Comparison of ENCODE assay signal across 8 cellular contexts in genomic region chr5:154445422-154446182, GRCh38. TPM values are rescaled to one million over a fixed set of nuclear protein-coding genes. Genes with fewer than 3 reads are reported as not detected.
A peak's percentile ranks its signal among the peaks of the same experiment; 100 is the strongest.
DNase-seq lines count a peak whose midpoint lies in the region; ATAC-seq and TF ChIP-seq lines count a peak whose summit lies in the region.

SAP30L (plus strand) TSS chr5:154445997; CDS start chr5:154446605, 608 bp downstream.

- ATAC-seq in GM19328 (IDR thresholded peaks at IDR 0.05; ENCODE audit: unreplicated experiment) (peak; percentile 90), HG03469 (IDR thresholded peaks at IDR 0.05; ENCODE audit: unreplicated experiment) (peak; percentile 93)

- peak within 1 kb of the TSS; percentile 73 to 93 for H3K27ac ChIP-seq in coronary artery

- POLR2A ChIA-PET in activated CD4-positive, alpha-beta T cell treated with anti-CD3 and anti-CD28 coated beads, Interleukin-2, amount 10 ng/mL, durations not matched to agents 7 days and 5 days (lab: Charles Lee), result no interaction called here

- peak within 1 kb of the TSS; percentile 100 for H3K4me3 Mint-ChIP-seq in activated CD4-positive, alpha-beta T cell treated with anti-CD3 and anti-CD28 coated beads, Interleukin-2, amount 10 ng/mL, durations not matched to agents 7 days and 5 days

- no peaks in the 10 kb centered on the region for H3K9me3 Mint-ChIP-seq in activated CD4-positive, alpha-beta T cell treated with anti-CD3 and anti-CD28 coated beads, Interleukin-2, amount 10 ng/mL, durations not matched to agents 7 days and 5 days

- H3K4me1 Mint-ChIP-seq in activated CD4-positive, alpha-beta T cell treated with anti-CD3 and anti-CD28 coated beads, Interleukin-2, amount 10 ng/mL, durations not matched to agents 7 days and 5 days, result peaks cover 58% of the 10 kb centered on the region

- CTCF ChIA-PET in activated CD4-positive, alpha-beta T cell treated with anti-CD3 and anti-CD28 coated beads, Interleukin-2, amount 10 ng/mL, durations not matched to agents 7 days and 5 days (lab: Charles Lee), result interaction anchor here (0.8 kb wide), 1 partner anchor 18 kb away, joined by 3 read pairs; no protein-coding TSS in a partner anchor

- TF ChIP-seq CTCF in coronary artery (IDR thresholded peaks at IDR 0.05), result no peak

- peak within 1 kb of the TSS; percentile 95 for H3K27ac Mint-ChIP-seq in activated CD4-positive, alpha-beta T cell treated with anti-CD3 and anti-CD28 coated beads, Interleukin-2, amount 10 ng/mL, durations not matched to agents 7 days and 5 days

- H3K36me3 Mint-ChIP-seq in activated CD4-positive, alpha-beta T cell treated with anti-CD3 and anti-CD28 coated beads, Interleukin-2, amount 10 ng/mL, durations not matched to agents 7 days and 5 days (ENCODE audit: low read depth), result peaks cover 40% of the 10 kb centered on the region

- DNase-seq in C1 segment of cervical spinal cord (lab: John Stamatoyannopoulos, UW) (peak; percentile 40 to 96 (median 91)), NCI-H69 (lab: John Stamatoyannopoulos, UW) (peak; percentile 97), coronary artery (ENCODE audit: low spot score) (peak; percentile 98), left kidney (ENCODE audit: low read depth, low spot score) (peak; percentile 98)
- peak; percentile 94 for DNase-seq in activated CD4-positive, alpha-beta T cell treated with anti-CD3 and anti-CD28 coated beads, Interleukin-2, amount 10 ng/mL, durations not matched to agents 7 days and 5 days
- peak; percentile 92 for DNase-seq in stimulated activated CD4-positive, alpha-beta T cell treated with anti-CD3 and anti-CD28 coated beads, Interleukin-1b, Interleukin-23, amount 100 ng/mL, for 48 hours

- H3K4me3 ChIP-seq in coronary artery, result peak within 1 kb of the TSS; percentile 99

- no peaks in the 10 kb centered on the region for H3K27me3 Mint-ChIP-seq in activated CD4-positive, alpha-beta T cell treated with anti-CD3 and anti-CD28 coated beads, Interleukin-2, amount 10 ng/mL, durations not matched to agents 7 days and 5 days

RNA-seq across cellular contexts. Expression of gene SAP30L, which starts in this region (rescaled TPM):
- 10 to 100 TPM; 46.8 to 47.4 TPM for total RNA-seq in activated CD4-positive, alpha-beta T cell treated with anti-CD3 and anti-CD28 coated beads, Interleukin-2, amount 10 ng/mL, durations not matched to agents 7 days and 5 days

Comparison
In these comparisons a context has a peak if more than half of its experiments do, and no peak if none do; other contexts are left out.
1. Peak in every context shown above with its lines: DNase-seq, ATAC-seq, H3K4me3 ChIP-seq and H3K27ac ChIP-seq.